In the genomic region with DNA sequence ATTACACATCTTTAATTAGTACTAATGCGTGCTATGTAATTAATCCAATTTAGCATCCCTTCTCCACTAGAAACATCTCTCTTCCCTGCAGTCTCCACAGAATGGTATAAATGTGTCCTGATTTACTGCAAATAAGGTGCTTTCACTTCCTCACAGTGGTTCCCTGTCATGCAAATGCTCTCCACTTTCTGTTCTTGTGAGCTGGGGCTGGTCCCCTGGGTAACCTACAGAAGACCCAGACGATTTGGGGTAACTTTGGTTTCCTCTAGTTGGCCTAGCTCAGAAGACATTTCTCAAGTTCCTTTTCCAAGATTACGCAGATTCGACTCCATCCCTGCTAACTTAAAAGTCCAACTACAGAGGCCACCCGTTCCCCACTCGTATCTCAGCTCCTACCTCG, we compare ENCODE assay signal across 10 cellular contexts. TPM values are rescaled to one million over a fixed set of nuclear protein-coding genes. Genes with fewer than 3 reads are reported as not detected.
DNase-seq lines count a peak whose midpoint lies in the region; ATAC-seq and TF ChIP-seq lines count a peak whose summit lies in the region.
"Had no signal": no experiment of that assay in that cellular context is flagged by ENCODE, and none has a peak within 500 bp of the region (broad histone marks: within the 10 kb centered on the region; RNA-seq: fewer than 3 reads in every experiment).

No MANE protein-coding gene starts in this region.

- peaks cover 10 to 30% (median 17%) of the 10 kb centered on the region in 10 experiments for H3K4me1 ChIP-seq in BLaER1 treated with 17β-estradiol and CSF1 and Interleukin-3, amounts not matched to agents 10 nM and 100 nM
- no peaks in the 10 kb centered on the region for H3K4me1 ChIP-seq in tibial nerve
- no peaks in the 10 kb centered on the region for H3K4me1 ChIP-seq in HAP-1

- no peak overlapping the region for H3K27ac ChIP-seq in BLaER1 treated with 17β-estradiol and CSF1 and Interleukin-3, amounts not matched to agents 10 nM and 100 nM
- H3K27ac ChIP-seq in tibial nerve, result no peak overlapping the region

- 75 to 76% methylated on average over 7 of the region's 7 CpGs for WGBS in tibial nerve, 2 donors

- H3K36me3 ChIP-seq in BLaER1 treated with 17β-estradiol and CSF1 and Interleukin-3, amounts not matched to agents 10 nM and 100 nM, result no peaks in the 10 kb centered on the region
- H3K36me3 ChIP-seq in tibial nerve (no peaks in the 10 kb centered on the region), HAP-1 (replicated peaks) (no peaks in the 10 kb centered on the region)

- H3K4me3 ChIP-seq in BLaER1 treated with 17β-estradiol and CSF1 and Interleukin-3, amounts not matched to agents 10 nM and 100 nM, result no peak overlapping the region
- H3K4me3 ChIP-seq in tibial nerve (no peak overlapping the region), HAP-1 (no peak overlapping the region)

- peaks cover 12 to 20% (median 15%) of the 10 kb centered on the region in 11 experiments; a peak in 20 of 22 replicates for H3K9me3 ChIP-seq in BLaER1 treated with 17β-estradiol and CSF1 and Interleukin-3, amounts not matched to agents 10 nM and 100 nM (replicated peaks in 1 of 11)
- H3K9me3 ChIP-seq in tibial nerve (peaks cover 0 to 15% (median 0%) of the 10 kb centered on the region in 4 donors), HAP-1 (no peaks in the 10 kb centered on the region)

- in situ Hi-C loops in HAP-1 (cut with MboI; ENCODE audit: low sequenced_read_pairs), result no loop called here

- peak; percentile 94 to 98 for DNase-seq in NOMO-1 (lab: John Stamatoyannopoulos, UW; ENCODE audit: unreplicated experiment in 2 of 2)
- DNase-seq in tibial nerve (ENCODE audit: low spot score in 2 of 2), result no peak
- DNase-seq in D341Med (ENCODE audit: low spot score), result no peak
- no peak for DNase-seq in DMS53 (lab: John Stamatoyannopoulos, UW)
- DNase-seq in HAP-1 (ENCODE audit: low spot score in 2 of 2), result no peak
- DNase-seq: activated CD4-positive, CD25-positive, alpha-beta regulatory T cell treated with anti-CD3 and anti-CD28 coated beads, Interleukin-2, amount 50 U/mL, for 72 hours; aorta had no signal

- H4K20me1 ChIP-seq in BLaER1 treated with 17β-estradiol and CSF1 and Interleukin-3, amounts not matched to agents 10 nM and 100 nM, result no peaks in the 10 kb centered on the region

- no peak for TF ChIP-seq POLR2A in tibial nerve (IDR thresholded peaks at IDR 0.05)

- ATAC-seq in GM19351 (IDR thresholded peaks at IDR 0.05; ENCODE audit: unreplicated experiment), result peak; percentile 100
- peak; percentile 93 for ATAC-seq in HG02943 (IDR thresholded peaks at IDR 0.05; ENCODE audit: low read depth, unreplicated experiment)

- TF ChIP-seq EP300 in tibial nerve (IDR thresholded peaks at IDR 0.05), result no peak

- no peak for TF ChIP-seq CTCF in tibial nerve (IDR thresholded peaks at IDR 0.05)

- no peak overlapping the region for H3K9ac ChIP-seq in BLaER1 treated with 17β-estradiol and CSF1 and Interleukin-3, amounts not matched to agents 10 nM and 100 nM

- H3K4me2 ChIP-seq in BLaER1 treated with 17β-estradiol and CSF1 and Interleukin-3, amounts not matched to agents 10 nM and 100 nM, result peak overlapping the region; percentile 4 to 63 (median 42); a peak in 21 of 22 replicates

- H3K27me3 ChIP-seq in BLaER1 treated with 17β-estradiol and CSF1 and Interleukin-3, amounts not matched to agents 10 nM and 100 nM, result no peaks in the 10 kb centered on the region
- H3K27me3 ChIP-seq in tibial nerve (no peaks in the 10 kb centered on the region), HAP-1 (ENCODE audit: low read depth) (no peaks in the 10 kb centered on the region)

RNA-seq across cellular contexts. Expression of a gene that starts 29.0 kb away (rescaled TPM):
- total RNA-seq in tibial nerve, result 10 to 100 TPM; 15.3 to 59.9 (median 26.8) TPM

Comparison
In these comparisons a context has a peak if more than half of its experiments do, and no peak if none do; other contexts are left out.
1. DNase-seq: peak in NOMO-1 (2 of 2); none in tibial nerve (0 of 2), D341Med (single experiment), DMS53 (single experiment) and HAP-1 (0 of 2).